8 cellular contexts compared by ENCODE assay signal in genomic region chr6:31795616-31796298, GRCh38. TPM values are rescaled to one million over a fixed set of nuclear protein-coding genes. Genes with fewer than 3 reads are reported as not detected.
A peak's percentile ranks its signal among the peaks of the same experiment; 100 is the strongest.
DNase-seq lines count a peak whose midpoint lies in the region; ATAC-seq and TF ChIP-seq lines count a peak whose summit lies in the region.

TSS of gene VARS1 (minus strand) at chr6:31795752. CDS start at chr6:31795217, 535 bp downstream.

- peak within 1 kb of the TSS; percentile 99 for H3K27ac Mint-ChIP-seq in activated T-helper 17 cell treated with anti-CD3 and anti-CD28 coated beads, Interleukin-2, amount 50 U/mL, for 72 hours
- peak within 1 kb of the TSS; percentile 99 to 100 (median 100) for H3K27ac Mint-ChIP-seq in nephron
- H3K27ac Mint-ChIP-seq in stimulated activated naive CD8-positive, alpha-beta T cell treated with anti-CD3 and anti-CD28 coated beads, Interleukin-15, Interleukin-2, amounts not matched to agents 100 ng/mL and 50 ng/mL, for 24 hours: peak within 1 kb of the TSS; percentile 98

- no peaks in the 10 kb centered on the region for H3K9me3 Mint-ChIP-seq in activated T-helper 17 cell treated with anti-CD3 and anti-CD28 coated beads, Interleukin-2, amount 50 U/mL, for 72 hours
- H3K9me3 Mint-ChIP-seq in nephron: no peaks in the 10 kb centered on the region
- no peaks in the 10 kb centered on the region for H3K9me3 Mint-ChIP-seq in stimulated activated naive CD8-positive, alpha-beta T cell treated with anti-CD3 and anti-CD28 coated beads, Interleukin-15, Interleukin-2, amounts not matched to agents 100 ng/mL and 50 ng/mL, for 24 hours

- peak within 1 kb of the TSS; percentile 72 for H3K4me3 Mint-ChIP-seq in activated T-helper 17 cell treated with anti-CD3 and anti-CD28 coated beads, Interleukin-2, amount 50 U/mL, for 72 hours
- H3K4me3 Mint-ChIP-seq in nephron: peak within 1 kb of the TSS; percentile 94 to 100 (median 98)
- peak within 1 kb of the TSS; percentile 87 for H3K4me3 Mint-ChIP-seq in stimulated activated naive CD8-positive, alpha-beta T cell treated with anti-CD3 and anti-CD28 coated beads, Interleukin-15, Interleukin-2, amounts not matched to agents 100 ng/mL and 50 ng/mL, for 24 hours

- POLR2A ChIA-PET in RWPE1 (lab: Yijun Ruan, JAX; ENCODE audit: low non-redundant PET): interaction anchor here (0.6 to 1.0 kb wide), 3 partner anchors 12 to 37 kb away, joined by 3 to 4 read pairs (median 4); no protein-coding TSS in a partner anchor

- CTCF ChIA-PET in RWPE1 (lab: Yijun Ruan, JAX): interaction anchor here (0.6 to 1.1 kb wide), 9 partner anchors 10 to 43 kb away, joined by 3 to 5 read pairs (median 4); no protein-coding TSS in a partner anchor

- H3K4me1 Mint-ChIP-seq in activated T-helper 17 cell treated with anti-CD3 and anti-CD28 coated beads, Interleukin-2, amount 50 U/mL, for 72 hours: peaks cover 26% of the 10 kb centered on the region
- H3K4me1 Mint-ChIP-seq in nephron: peaks cover 23% of the 10 kb centered on the region
- peaks cover 57% of the 10 kb centered on the region for H3K4me1 Mint-ChIP-seq in stimulated activated naive CD8-positive, alpha-beta T cell treated with anti-CD3 and anti-CD28 coated beads, Interleukin-15, Interleukin-2, amounts not matched to agents 100 ng/mL and 50 ng/mL, for 24 hours (ENCODE audit: low read depth)

- peak; percentile 86 for TF ChIP-seq CTCF in RWPE1 (conservative IDR thresholded peaks at IDR 0.05; ENCODE audit: low read depth)
- TF ChIP-seq CTCF in nephron (IDR thresholded peaks at IDR 0.05; ENCODE audit: unreplicated experiment in 3 of 3): peak; percentile 79 to 90 (median 81)

- ATAC-seq in GM21717 (IDR thresholded peaks at IDR 0.05; ENCODE audit: unreplicated experiment): peak; percentile 54
- peak; percentile 92 for ATAC-seq in activated T-helper 17 cell treated with anti-CD3 and anti-CD28 coated beads, Interleukin-2, amount 50 U/mL, for 72 hours (replicated peaks)

- peak within 1 kb of the TSS; percentile 92 for H3K27ac ChIP-seq in RWPE1

- no peaks in the 10 kb centered on the region for H3K27me3 Mint-ChIP-seq in activated T-helper 17 cell treated with anti-CD3 and anti-CD28 coated beads, Interleukin-2, amount 50 U/mL, for 72 hours
- H3K27me3 Mint-ChIP-seq in nephron (ENCODE audit: low read depth): no peaks in the 10 kb centered on the region
- no peaks in the 10 kb centered on the region for H3K27me3 Mint-ChIP-seq in stimulated activated naive CD8-positive, alpha-beta T cell treated with anti-CD3 and anti-CD28 coated beads, Interleukin-15, Interleukin-2, amounts not matched to agents 100 ng/mL and 50 ng/mL, for 24 hours

- peak; percentile 79 for DNase-seq in DMS153 (lab: John Stamatoyannopoulos, UW)
- DNase-seq in Kasumi-1 (lab: John Stamatoyannopoulos, UW): peak; percentile 78 to 79
- peak; percentile 93 for DNase-seq in RWPE1 (ENCODE audit: low spot score)
- peak; percentile 84 for DNase-seq in fibroblast of peridontal ligament (ENCODE audit: extremely low read depth)

- H3K36me3 Mint-ChIP-seq in activated T-helper 17 cell treated with anti-CD3 and anti-CD28 coated beads, Interleukin-2, amount 50 U/mL, for 72 hours (ENCODE audit: low read depth): peaks cover 77% of the 10 kb centered on the region
- H3K36me3 Mint-ChIP-seq in nephron (ENCODE audit: low read depth): peaks cover 12% of the 10 kb centered on the region
- H3K36me3 Mint-ChIP-seq in stimulated activated naive CD8-positive, alpha-beta T cell treated with anti-CD3 and anti-CD28 coated beads, Interleukin-15, Interleukin-2, amounts not matched to agents 100 ng/mL and 50 ng/mL, for 24 hours (ENCODE audit: low read depth): peaks cover 32% of the 10 kb centered on the region

RNA-seq across cellular contexts. Expression of gene VARS1, which starts in this region (rescaled TPM):
- 100 to 1,000 TPM in 1 of 2 donors, 10 to 100 TPM in 1; 75.3 to 134 TPM for total RNA-seq in activated T-helper 17 cell treated with anti-CD3 and anti-CD28 coated beads, Interleukin-2, amount 50 U/mL, for 72 hours

Comparison
In these comparisons a context has a peak if more than half of its experiments do, and no peak if none do; other contexts are left out.
1. Peak in every context shown above with its lines: DNase-seq, ATAC-seq and H3K27ac ChIP-seq.